ENCODE assay signal across 19 cellular contexts in the genomic region with DNA sequence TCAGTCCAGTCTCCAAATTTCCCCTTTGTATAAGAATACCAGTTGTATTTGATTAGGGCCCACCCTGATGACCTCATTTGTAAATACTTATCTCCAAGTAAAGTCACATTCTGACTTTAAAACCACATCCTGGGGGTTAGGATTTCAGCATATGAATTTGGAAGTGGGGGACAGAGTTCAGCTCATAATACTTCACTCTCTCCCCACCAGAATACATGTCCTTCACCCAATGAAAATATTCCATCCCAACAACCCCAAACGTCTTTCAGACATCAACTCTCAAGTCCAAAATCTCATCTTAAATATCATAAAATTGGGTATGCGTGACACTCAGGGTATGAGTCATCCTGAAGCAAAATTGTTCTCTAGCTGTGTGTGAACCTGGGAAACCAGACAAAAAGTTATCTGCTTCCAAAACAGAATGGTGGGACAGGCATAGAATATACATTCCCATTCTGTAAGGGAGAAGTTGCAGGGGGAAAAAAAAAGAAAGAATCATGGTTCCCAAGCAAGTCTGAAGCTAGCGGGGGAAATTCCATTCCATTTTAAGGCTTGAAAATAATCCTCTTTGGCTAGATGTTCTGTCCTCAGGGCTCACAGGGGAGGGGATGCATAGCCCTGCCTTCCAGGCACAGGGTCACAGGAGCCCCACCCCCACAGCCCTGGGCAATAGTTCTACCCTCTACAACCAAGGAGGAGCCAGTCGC.
A peak's percentile ranks its signal among the peaks of the same experiment; 100 is the strongest.
DNase-seq lines count a peak whose midpoint lies in the region; ATAC-seq and TF ChIP-seq lines count a peak whose summit lies in the region.
"Had no signal": no experiment of that assay in that cellular context is flagged by ENCODE, and none has a peak within 500 bp of the region (broad histone marks: within the 10 kb centered on the region; RNA-seq: fewer than 3 reads in every experiment).

No MANE protein-coding gene starts in this region.

- H3K27me3 Mint-ChIP-seq in HFFc6 (ENCODE audit: insufficient read depth): no peaks in the 10 kb centered on the region; the same call in 1 of the 2 replicates
- no peaks in the 10 kb centered on the region for H3K27me3 Mint-ChIP-seq in naive thymus-derived CD4-positive, alpha-beta T cell
- H3K27me3 Mint-ChIP-seq: activated CD4-positive, alpha-beta memory T cell treated with anti-CD3 and anti-CD28 coated beads, Interleukin-2, amount 10 ng/mL, durations not matched to agents 7 days and 5 days; brain had no signal

- peaks cover 4% of the 10 kb centered on the region for H3K36me3 ChIP-seq in adipocyte (ENCODE audit: control insufficient read depth, insufficient read depth, low read length, severe bottlenecking)
- no peaks in the 10 kb centered on the region for H3K36me3 ChIP-seq in naive thymus-derived CD4-positive, alpha-beta T cell (ENCODE audit: control insufficient read depth in 2 of 3, insufficient read depth in 3 of 3, low read length in 3 of 3)
- H3K36me3 ChIP-seq: neural progenitor cell, suprapubic skin had no signal

- H3K27ac ChIP-seq in naive thymus-derived CD4-positive, alpha-beta T cell (ENCODE audit: low read depth, low read length): no peak overlapping the region
- H3K27ac ChIP-seq: hepatocyte, neural progenitor cell had no signal

- no peak overlapping the region for H3K4me3 ChIP-seq in adipocyte (ENCODE audit: low read length)
- H3K4me3 ChIP-seq in fibroblast of the aortic adventitia (ENCODE audit: low read depth, low read length): no peak overlapping the region
- no peak overlapping the region for H3K4me3 ChIP-seq in naive thymus-derived CD4-positive, alpha-beta T cell (ENCODE audit: low read length)
- H3K4me3 ChIP-seq: hepatocyte, neural progenitor cell, suprapubic skin had no signal

- H3K9me3 ChIP-seq in adipocyte (ENCODE audit: control insufficient read depth, low read length): no peaks in the 10 kb centered on the region
- no peaks in the 10 kb centered on the region for H3K9me3 ChIP-seq in naive thymus-derived CD4-positive, alpha-beta T cell (ENCODE audit: control insufficient read depth in 2 of 3, low read length in 3 of 3)
- H3K9me3 ChIP-seq: suprapubic skin had no signal

- no peak for ATAC-seq in GM21423 (IDR thresholded peaks at IDR 0.05; ENCODE audit: unreplicated experiment)
- ATAC-seq in GM18498 (IDR thresholded peaks at IDR 0.05; ENCODE audit: unreplicated experiment): no peak
- ATAC-seq in naive thymus-derived CD4-positive, alpha-beta T cell: no peak
- ATAC-seq: Right ventricle myocardium inferior had no signal

- no peak for TF ChIP-seq CTCF in HFFc6 (IDR thresholded peaks at IDR 0.05)
- no peak for TF ChIP-seq CTCF in fibroblast of the aortic adventitia (IDR thresholded peaks at IDR 0.05; ENCODE audit: insufficient read depth, low read length)

- intact Hi-C loops in naive thymus-derived CD4-positive, alpha-beta T cell (cut with micrococcal nuclease): loop anchor here (1.0 to 5.0 kb wide), 3 partner anchors 643 to 862 kb away; no protein-coding TSS in a partner anchor

- H3K4me3 Mint-ChIP-seq in HFFc6: peak overlapping the region; percentile 26; the same call in 1 of the 2 replicates
- H3K4me3 Mint-ChIP-seq in naive thymus-derived CD4-positive, alpha-beta T cell: no peak overlapping the region
- H3K4me3 Mint-ChIP-seq: activated CD4-positive, alpha-beta memory T cell treated with anti-CD3 and anti-CD28 coated beads, Interleukin-2, amount 10 ng/mL, durations not matched to agents 7 days and 5 days; brain; neural progenitor cell had no signal

- no peaks in the 10 kb centered on the region for H3K9me3 Mint-ChIP-seq in HFFc6
- peaks cover 0 to 1% (median 0%) of the 10 kb centered on the region in 11 donors for H3K9me3 Mint-ChIP-seq in naive thymus-derived CD4-positive, alpha-beta T cell
- H3K9me3 Mint-ChIP-seq: activated CD4-positive, alpha-beta memory T cell treated with anti-CD3 and anti-CD28 coated beads, Interleukin-2, amount 10 ng/mL, durations not matched to agents 7 days and 5 days; brain; neural progenitor cell had no signal

- CTCF ChIA-PET in naive thymus-derived CD4-positive, alpha-beta T cell (lab: Charles Lee): interaction anchor here (0.7 to 1.4 kb wide), 4 partner anchors 11 to 862 kb away, joined by 3 to 7 read pairs (median 5); no protein-coding TSS in a partner anchor

- peaks cover 30% of the 10 kb centered on the region for H3K36me3 Mint-ChIP-seq in HFFc6 (ENCODE audit: low read depth)
- H3K36me3 Mint-ChIP-seq in naive thymus-derived CD4-positive, alpha-beta T cell: peaks cover 0 to 33% (median 11%) of the 10 kb centered on the region in 5 donors

- no peak overlapping the region for H3K9ac ChIP-seq in adipocyte (ENCODE audit: low read length)
- H3K9ac ChIP-seq: neural progenitor cell had no signal

- H3K4me1 Mint-ChIP-seq in HFFc6 (ENCODE audit: low read depth): peaks cover 63% of the 10 kb centered on the region
- peaks cover 0 to 2% (median 0%) of the 10 kb centered on the region in 7 donors for H3K4me1 Mint-ChIP-seq in naive thymus-derived CD4-positive, alpha-beta T cell

- H3K27me3 ChIP-seq in adipocyte (replicated peaks; ENCODE audit: control insufficient read depth, insufficient read depth, low read length): no peaks in the 10 kb centered on the region
- H3K27me3 ChIP-seq in naive thymus-derived CD4-positive, alpha-beta T cell (ENCODE audit: control insufficient read depth in 2 of 2, insufficient read depth in 2 of 2, low read length in 2 of 2): no peaks in the 10 kb centered on the region
- H3K27me3 ChIP-seq: hepatocyte, neural progenitor cell, suprapubic skin had no signal

- DNase-seq in A172 (ENCODE audit: low spot score) (peak; percentile 50), HFFc6 (peak; percentile 63), adipocyte (ENCODE audit: low read depth) (peak; percentile 56), fibroblast of the aortic adventitia (ENCODE audit: low read depth) (peak; percentile 63), NCI-H187 (lab: John Stamatoyannopoulos, UW) (no peak)
- DNase-seq in naive thymus-derived CD4-positive, alpha-beta T cell: no peak
- DNase-seq: ACHN; activated CD4-positive, alpha-beta memory T cell treated with anti-CD3 and anti-CD28 coated beads, Interleukin-2, amount 10 ng/mL, durations not matched to agents 7 days and 5 days; Calu3; NCI-H1694; small intestine; T-helper 9 cell had no signal

- POLR2A ChIA-PET in naive thymus-derived CD4-positive, alpha-beta T cell (lab: Charles Lee): no interaction called here

- peaks cover 7% of the 10 kb centered on the region for H3K4me1 ChIP-seq in adipocyte (ENCODE audit: control insufficient read depth, insufficient read depth, low read length)
- no peaks in the 10 kb centered on the region for H3K4me1 ChIP-seq in naive thymus-derived CD4-positive, alpha-beta T cell (ENCODE audit: control insufficient read depth in 2 of 2, insufficient read depth in 2 of 2, low read length in 2 of 2)
- H3K4me1 ChIP-seq: neural progenitor cell had no signal

- peak overlapping the region; percentile 82 for H3K27ac Mint-ChIP-seq in HFFc6
- no peak overlapping the region for H3K27ac Mint-ChIP-seq in naive thymus-derived CD4-positive, alpha-beta T cell
- H3K27ac Mint-ChIP-seq: activated CD4-positive, alpha-beta memory T cell treated with anti-CD3 and anti-CD28 coated beads, Interleukin-2, amount 10 ng/mL, durations not matched to agents 7 days and 5 days; brain had no signal

Comparison
In these comparisons a context has a peak if more than half of its experiments do, and no peak if none do; other contexts are left out.
1. DNase-seq: peak in A172 (single experiment), HFFc6 (single experiment), adipocyte (single experiment) and fibroblast of the aortic adventitia (single experiment); none in NCI-H187 (0 of 2) and naive thymus-derived CD4-positive, alpha-beta T cell (0 of 9).